1 cellular context compared by ENCODE assay signal in the genomic region with DNA sequence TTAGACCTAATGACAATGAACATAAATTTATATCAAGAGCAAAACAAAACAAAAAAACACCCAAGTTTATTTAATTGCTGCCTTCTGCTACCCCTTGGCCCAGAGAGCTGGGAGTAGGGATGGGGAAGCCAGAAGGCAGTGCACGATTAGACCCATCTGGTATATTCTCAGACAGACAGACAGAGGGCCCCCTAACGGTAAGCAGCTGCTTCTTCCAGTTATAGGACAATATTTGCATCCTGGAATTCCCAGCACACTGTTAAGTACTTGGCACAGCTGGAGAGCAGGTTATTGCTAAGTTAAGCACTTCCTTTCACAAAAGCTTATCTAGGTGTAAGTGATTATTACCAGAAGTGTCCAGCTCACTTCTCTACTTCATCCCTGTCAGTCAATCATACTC.
TF ChIP-seq lines count a peak whose summit lies in the region.

No MANE protein-coding gene starts in this region.

TF ChIP-seq in HepG2, 621 proteins besides CTCF, POLR2A, EP300 and RAD21:
- TF ChIP-seq STAG1 (CRISPR knock-in tag; IDR thresholded peaks at IDR 0.05) (peak; percentile 45), TEAD3 (CRISPR knock-in tag; optimal IDR thresholded peaks at IDR 0.05; ENCODE audit: borderline replicate concordance) (peak; percentile 29), IRX3 (CRISPR knock-in tag; IDR thresholded peaks at IDR 0.05; ENCODE audit: borderline replicate concordance, low read depth) (no peak), TEAD2 (CRISPR knock-in tag; IDR thresholded peaks at IDR 0.05) (no peak), PHF20 (CRISPR knock-in tag; IDR thresholded peaks at IDR 0.05) (no peak), ZNF451 (CRISPR knock-in tag; IDR thresholded peaks at IDR 0.05) (no peak), MIXL1 (CRISPR knock-in tag; IDR thresholded peaks at IDR 0.05) (no peak), MEF2D (CRISPR knock-in tag; IDR thresholded peaks at IDR 0.05) (no peak), DNMT1 (CRISPR knock-in tag; IDR thresholded peaks at IDR 0.05) (no peak), SIN3A (IDR thresholded peaks at IDR 0.05; ENCODE audit: borderline replicate concordance, low read depth, low read length) (no peak), SMC3 (IDR thresholded peaks at IDR 0.05; ENCODE audit: low read length) (0 out of 2 replicates have a peak, but pooled peaks have one; percentile 10)
- TF ChIP-seq, protein P1, sequence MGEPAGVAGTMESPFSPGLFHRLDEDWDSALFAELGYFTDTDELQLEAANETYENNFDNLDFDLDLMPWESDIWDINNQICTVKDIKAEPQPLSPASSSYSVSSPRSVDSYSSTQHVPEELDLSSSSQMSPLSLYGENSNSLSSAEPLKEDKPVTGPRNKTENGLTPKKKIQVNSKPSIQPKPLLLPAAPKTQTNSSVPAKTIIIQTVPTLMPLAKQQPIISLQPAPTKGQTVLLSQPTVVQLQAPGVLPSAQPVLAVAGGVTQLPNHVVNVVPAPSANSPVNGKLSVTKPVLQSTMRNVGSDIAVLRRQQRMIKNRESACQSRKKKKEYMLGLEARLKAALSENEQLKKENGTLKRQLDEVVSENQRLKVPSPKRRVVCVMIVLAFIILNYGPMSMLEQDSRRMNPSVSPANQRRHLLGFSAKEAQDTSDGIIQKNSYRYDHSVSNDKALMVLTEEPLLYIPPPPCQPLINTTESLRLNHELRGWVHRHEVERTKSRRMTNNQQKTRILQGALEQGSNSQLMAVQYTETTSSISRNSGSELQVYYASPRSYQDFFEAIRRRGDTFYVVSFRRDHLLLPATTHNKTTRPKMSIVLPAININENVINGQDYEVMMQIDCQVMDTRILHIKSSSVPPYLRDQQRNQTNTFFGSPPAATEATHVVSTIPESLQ (CRISPR knock-in tag; conservative IDR thresholded peaks at IDR 0.05): no peak
- TF ChIP-seq, protein P2, sequence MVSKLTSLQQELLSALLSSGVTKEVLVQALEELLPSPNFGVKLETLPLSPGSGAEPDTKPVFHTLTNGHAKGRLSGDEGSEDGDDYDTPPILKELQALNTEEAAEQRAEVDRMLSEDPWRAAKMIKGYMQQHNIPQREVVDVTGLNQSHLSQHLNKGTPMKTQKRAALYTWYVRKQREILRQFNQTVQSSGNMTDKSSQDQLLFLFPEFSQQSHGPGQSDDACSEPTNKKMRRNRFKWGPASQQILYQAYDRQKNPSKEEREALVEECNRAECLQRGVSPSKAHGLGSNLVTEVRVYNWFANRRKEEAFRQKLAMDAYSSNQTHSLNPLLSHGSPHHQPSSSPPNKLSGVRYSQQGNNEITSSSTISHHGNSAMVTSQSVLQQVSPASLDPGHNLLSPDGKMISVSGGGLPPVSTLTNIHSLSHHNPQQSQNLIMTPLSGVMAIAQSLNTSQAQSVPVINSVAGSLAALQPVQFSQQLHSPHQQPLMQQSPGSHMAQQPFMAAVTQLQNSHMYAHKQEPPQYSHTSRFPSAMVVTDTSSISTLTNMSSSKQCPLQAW (CRISPR knock-in tag; IDR thresholded peaks at IDR 0.05): no peak
- TF ChIP-seq, protein P3, sequence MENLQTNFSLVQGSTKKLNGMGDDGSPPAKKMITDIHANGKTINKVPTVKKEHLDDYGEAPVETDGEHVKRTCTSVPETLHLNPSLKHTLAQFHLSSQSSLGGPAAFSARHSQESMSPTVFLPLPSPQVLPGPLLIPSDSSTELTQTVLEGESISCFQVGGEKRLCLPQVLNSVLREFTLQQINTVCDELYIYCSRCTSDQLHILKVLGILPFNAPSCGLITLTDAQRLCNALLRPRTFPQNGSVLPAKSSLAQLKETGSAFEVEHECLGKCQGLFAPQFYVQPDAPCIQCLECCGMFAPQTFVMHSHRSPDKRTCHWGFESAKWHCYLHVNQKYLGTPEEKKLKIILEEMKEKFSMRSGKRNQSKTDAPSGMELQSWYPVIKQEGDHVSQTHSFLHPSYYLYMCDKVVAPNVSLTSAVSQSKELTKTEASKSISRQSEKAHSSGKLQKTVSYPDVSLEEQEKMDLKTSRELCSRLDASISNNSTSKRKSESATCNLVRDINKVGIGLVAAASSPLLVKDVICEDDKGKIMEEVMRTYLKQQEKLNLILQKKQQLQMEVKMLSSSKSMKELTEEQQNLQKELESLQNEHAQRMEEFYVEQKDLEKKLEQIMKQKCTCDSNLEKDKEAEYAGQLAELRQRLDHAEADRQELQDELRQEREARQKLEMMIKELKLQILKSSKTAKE (CRISPR knock-in tag; IDR thresholded peaks at IDR 0.05; ENCODE audit: borderline replicate concordance): no peak
- TF ChIP-seq, protein P4, sequence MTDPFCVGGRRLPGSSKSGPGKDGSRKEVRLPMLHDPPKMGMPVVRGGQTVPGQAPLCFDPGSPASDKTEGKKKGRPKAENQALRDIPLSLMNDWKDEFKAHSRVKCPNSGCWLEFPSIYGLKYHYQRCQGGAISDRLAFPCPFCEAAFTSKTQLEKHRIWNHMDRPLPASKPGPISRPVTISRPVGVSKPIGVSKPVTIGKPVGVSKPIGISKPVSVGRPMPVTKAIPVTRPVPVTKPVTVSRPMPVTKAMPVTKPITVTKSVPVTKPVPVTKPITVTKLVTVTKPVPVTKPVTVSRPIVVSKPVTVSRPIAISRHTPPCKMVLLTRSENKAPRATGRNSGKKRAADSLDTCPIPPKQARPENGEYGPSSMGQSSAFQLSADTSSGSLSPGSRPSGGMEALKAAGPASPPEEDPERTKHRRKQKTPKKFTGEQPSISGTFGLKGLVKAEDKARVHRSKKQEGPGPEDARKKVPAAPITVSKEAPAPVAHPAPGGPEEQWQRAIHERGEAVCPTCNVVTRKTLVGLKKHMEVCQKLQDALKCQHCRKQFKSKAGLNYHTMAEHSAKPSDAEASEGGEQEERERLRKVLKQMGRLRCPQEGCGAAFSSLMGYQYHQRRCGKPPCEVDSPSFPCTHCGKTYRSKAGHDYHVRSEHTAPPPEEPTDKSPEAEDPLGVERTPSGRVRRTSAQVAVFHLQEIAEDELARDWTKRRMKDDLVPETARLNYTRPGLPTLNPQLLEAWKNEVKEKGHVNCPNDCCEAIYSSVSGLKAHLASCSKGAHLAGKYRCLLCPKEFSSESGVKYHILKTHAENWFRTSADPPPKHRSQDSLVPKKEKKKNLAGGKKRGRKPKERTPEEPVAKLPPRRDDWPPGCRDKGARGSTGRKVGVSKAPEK (CRISPR knock-in tag; IDR thresholded peaks at IDR 0.05; ENCODE audit: borderline replicate concordance): no peak
- TF ChIP-seq, protein P5, sequence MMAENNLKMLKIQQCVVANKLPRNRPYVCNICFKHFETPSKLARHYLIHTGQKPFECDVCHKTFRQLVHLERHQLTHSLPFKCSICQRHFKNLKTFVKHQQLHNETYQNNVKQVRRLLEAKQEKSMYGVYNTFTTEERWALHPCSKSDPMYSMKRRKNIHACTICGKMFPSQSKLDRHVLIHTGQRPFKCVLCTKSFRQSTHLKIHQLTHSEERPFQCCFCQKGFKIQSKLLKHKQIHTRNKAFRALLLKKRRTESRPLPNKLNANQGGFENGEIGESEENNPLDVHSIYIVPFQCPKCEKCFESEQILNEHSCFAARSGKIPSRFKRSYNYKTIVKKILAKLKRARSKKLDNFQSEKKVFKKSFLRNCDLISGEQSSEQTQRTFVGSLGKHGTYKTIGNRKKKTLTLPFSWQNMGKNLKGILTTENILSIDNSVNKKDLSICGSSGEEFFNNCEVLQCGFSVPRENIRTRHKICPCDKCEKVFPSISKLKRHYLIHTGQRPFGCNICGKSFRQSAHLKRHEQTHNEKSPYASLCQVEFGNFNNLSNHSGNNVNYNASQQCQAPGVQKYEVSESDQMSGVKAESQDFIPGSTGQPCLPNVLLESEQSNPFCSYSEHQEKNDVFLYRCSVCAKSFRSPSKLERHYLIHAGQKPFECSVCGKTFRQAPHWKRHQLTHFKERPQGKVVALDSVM (CRISPR knock-in tag; IDR thresholded peaks at IDR 0.05): no peak
